ENCODE assay signal across 14 cellular contexts in the genomic region with DNA sequence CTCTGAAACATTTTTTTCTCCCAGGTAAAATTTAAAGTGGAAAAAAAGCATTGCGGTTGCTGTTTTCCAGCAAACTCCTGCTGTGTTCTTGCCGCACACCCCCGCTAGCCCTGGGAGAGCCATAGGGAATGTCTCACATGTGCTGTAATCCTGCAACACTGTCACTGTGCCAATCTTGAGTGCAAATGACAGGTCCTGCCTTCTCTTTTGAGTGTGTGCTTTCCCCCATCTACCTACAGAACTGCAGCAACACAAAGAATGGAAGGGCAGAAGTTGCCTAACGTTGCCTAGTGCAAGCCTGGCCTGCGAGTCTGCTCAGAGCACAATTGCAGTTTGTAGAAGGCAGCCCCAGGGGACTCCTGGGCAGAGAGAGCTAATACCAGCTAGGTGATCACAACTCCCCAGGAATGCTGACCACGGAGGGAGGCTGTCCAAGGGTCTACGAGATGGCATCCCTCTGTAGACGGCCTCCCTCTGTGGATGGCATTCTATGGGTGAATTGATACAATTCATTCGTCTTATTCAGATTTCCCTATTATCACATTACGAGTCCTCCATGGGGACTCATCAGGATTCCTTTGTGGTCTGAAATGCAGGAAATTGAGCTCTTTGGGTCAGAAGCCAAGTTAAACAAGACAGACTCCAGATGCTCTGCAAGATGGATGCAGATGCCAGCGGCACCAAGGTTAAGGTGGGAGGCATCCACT.
DNase-seq lines count a peak whose midpoint lies in the region; TF ChIP-seq lines count a peak whose summit lies in the region.
"Had no signal": no experiment of that assay in that cellular context is flagged by ENCODE, and none has a peak within 500 bp of the region (broad histone marks: within the 10 kb centered on the region; RNA-seq: fewer than 3 reads in every experiment).

No MANE protein-coding gene starts in this region.

- DNase-seq in DMS153 treated with DMSO at 0.1 percent for 48 hours (lab: John Stamatoyannopoulos, UW; ENCODE audit: unreplicated experiment) (peak; percentile 35), NCI-H2029 treated with DMSO at 0.1 percent for 48 hours (lab: John Stamatoyannopoulos, UW) (peak; percentile 39), endodermal cell (peak; percentile 78), T-helper 9 cell (no peak), NCI-H2107 (lab: John Stamatoyannopoulos, UW) (no peak), NCI-H526 (lab: John Stamatoyannopoulos, UW) (no peak), RWPE1 (ENCODE audit: low spot score) (no peak)
- DNase-seq: activated CD8-positive, alpha-beta memory T cell treated with anti-CD3 and anti-CD28 coated beads, Interleukin-2, amount 10 ng/mL, durations not matched to agents 7 days and 5 days; amniotic stem cell; NCI-H1105 treated with DMSO at 0.1 percent for 48 hours; T-helper 2 cell had no signal

- TF ChIP-seq CTCF in endodermal cell (conservative IDR thresholded peaks at IDR 0.05) (no peak), nephron (IDR thresholded peaks at IDR 0.05; ENCODE audit: unreplicated experiment in 3 of 3) (no peak), RWPE1 (conservative IDR thresholded peaks at IDR 0.05; ENCODE audit: low read depth) (no peak)

- H3K27ac ChIP-seq in endodermal cell (ENCODE audit: low read depth, low read length): peak overlapping the region; percentile 21
- H3K27ac ChIP-seq in RWPE1: no peak overlapping the region

- CTCF ChIA-PET in RWPE1 (lab: Yijun Ruan, JAX): no interaction called here

- H3K36me3 Mint-ChIP-seq in endodermal cell (ENCODE audit: low read depth) (no peaks in the 10 kb centered on the region), nephron (ENCODE audit: low read depth) (no peaks in the 10 kb centered on the region)
- H3K36me3 Mint-ChIP-seq: activated CD8-positive, alpha-beta memory T cell treated with anti-CD3 and anti-CD28 coated beads, Interleukin-2, amount 10 ng/mL, durations not matched to agents 7 days and 5 days; memory B cell had no signal

- H3K4me3 ChIP-seq in endodermal cell (ENCODE audit: low read length): no peak overlapping the region

- peaks cover 7% of the 10 kb centered on the region for H3K4me1 ChIP-seq in endodermal cell (ENCODE audit: control insufficient read depth, insufficient read depth, low read length)

- H3K27ac Mint-ChIP-seq in endodermal cell: peak overlapping the region; percentile 52
- H3K27ac Mint-ChIP-seq in nephron: peak overlapping the region; percentile 58 to 79 (median 68)
- H3K27ac Mint-ChIP-seq: activated CD8-positive, alpha-beta memory T cell treated with anti-CD3 and anti-CD28 coated beads, Interleukin-2, amount 10 ng/mL, durations not matched to agents 7 days and 5 days; B cell; memory B cell had no signal

- H3K9me3 Mint-ChIP-seq in endodermal cell (no peaks in the 10 kb centered on the region), nephron (peaks cover 6% of the 10 kb centered on the region)
- H3K9me3 Mint-ChIP-seq: memory B cell had no signal

- POLR2A ChIA-PET in RWPE1 (lab: Yijun Ruan, JAX; ENCODE audit: low non-redundant PET): no interaction called here

- H3K36me3 ChIP-seq in endodermal cell (ENCODE audit: control insufficient read depth, insufficient read depth, low read length): no peaks in the 10 kb centered on the region

- no peak overlapping the region for H3K4me3 Mint-ChIP-seq in endodermal cell
- no peak overlapping the region for H3K4me3 Mint-ChIP-seq in nephron
- H3K4me3 Mint-ChIP-seq: activated CD8-positive, alpha-beta memory T cell treated with anti-CD3 and anti-CD28 coated beads, Interleukin-2, amount 10 ng/mL, durations not matched to agents 7 days and 5 days; B cell; memory B cell had no signal

- H3K9me3 ChIP-seq in endodermal cell (ENCODE audit: control insufficient read depth, low read length): no peaks in the 10 kb centered on the region

- peaks cover 24% of the 10 kb centered on the region for H3K4me1 Mint-ChIP-seq in endodermal cell
- H3K4me1 Mint-ChIP-seq in nephron: peaks cover 55% of the 10 kb centered on the region
- H3K4me1 Mint-ChIP-seq: activated CD8-positive, alpha-beta memory T cell treated with anti-CD3 and anti-CD28 coated beads, Interleukin-2, amount 10 ng/mL, durations not matched to agents 7 days and 5 days; B cell; memory B cell had no signal

- H3K9ac ChIP-seq in endodermal cell (ENCODE audit: extremely low read depth, low read length, poor library complexity, severe bottlenecking): no peak overlapping the region

- H3K27me3 Mint-ChIP-seq in endodermal cell (ENCODE audit: insufficient read depth): no peaks in the 10 kb centered on the region
- H3K27me3 Mint-ChIP-seq in nephron (ENCODE audit: low read depth): no peaks in the 10 kb centered on the region

- H3K27me3 ChIP-seq in endodermal cell (ENCODE audit: control insufficient read depth, insufficient read depth, low read length, poor library complexity, severe bottlenecking): no peaks in the 10 kb centered on the region

- 33 to 49% methylated on average over 6 to 11 of the region's 11 CpGs for WGBS in endodermal cell (ENCODE audit: insufficient coverage in 1 of 2, insufficient read length in 1 of 2), 2 experiments

Comparison
In these comparisons a context has a peak if more than half of its experiments do, and no peak if none do; other contexts are left out.
1. DNase-seq: peak in DMS153 treated with DMSO at 0.1 percent for 48 hours (single experiment), NCI-H2029 treated with DMSO at 0.1 percent for 48 hours (single experiment) and endodermal cell (single experiment); none in T-helper 9 cell (single experiment), NCI-H2107 (single experiment), NCI-H526 (0 of 2) and RWPE1 (single experiment).